ENCODE assay signal across 14 cellular contexts in genomic region chr15:41577863-41578735, GRCh38. TPM values are rescaled to one million over a fixed set of nuclear protein-coding genes. Genes with fewer than 3 reads are reported as not detected.
DNase-seq lines count a peak whose midpoint lies in the region; ATAC-seq and TF ChIP-seq lines count a peak whose summit lies in the region.
"Had no signal": no experiment of that assay in that cellular context is flagged by ENCODE, and none has a peak within 500 bp of the region (broad histone marks: within the 10 kb centered on the region; RNA-seq: fewer than 3 reads in every experiment).

No MANE protein-coding gene starts in this region.

- H3K27me3 ChIP-seq in Panc1 (ENCODE audit: control insufficient read depth, insufficient read depth, low read length) (no peaks in the 10 kb centered on the region), thyroid gland (no peaks in the 10 kb centered on the region), prostate gland (replicated peaks; ENCODE audit: insufficient read depth) (no peaks in the 10 kb centered on the region)

- no TSS peak for BruUV-seq in Panc1 (replicated peaks; lab: Mats Ljungman, UMichigan)

- ATAC-seq in Panc1, result 0 out of 2 replicates have a peak, but pooled peaks have one; percentile 30
- ATAC-seq: activated CD4-positive, alpha-beta T cell treated with anti-CD3 and anti-CD28 coated beads for 36 hours had no signal

- H3K9me3 ChIP-seq in Panc1 (ENCODE audit: control insufficient read depth, insufficient read depth, low read depth, low read length) (no peaks in the 10 kb centered on the region), thyroid gland (no peaks in the 10 kb centered on the region), prostate gland (no peaks in the 10 kb centered on the region)

- H3K4me3 ChIP-seq in Panc1 (ENCODE audit: low read depth in 2 of 2, low read length in 2 of 2) (no peak overlapping the region), thyroid gland (replicated peaks in 1 of 3) (no peak overlapping the region), prostate gland (no peak overlapping the region)

- H3K4me1 ChIP-seq in Panc1 (ENCODE audit: control insufficient read depth, insufficient read depth, low read length) (no peaks in the 10 kb centered on the region), thyroid gland (no peaks in the 10 kb centered on the region), prostate gland (replicated peaks) (no peaks in the 10 kb centered on the region)

- intact Hi-C loops in Panc1 (cut with micrococcal nuclease; ENCODE audit: unreplicated experiment) (no loop called here), head of caudate nucleus (cut with DNase I) (loop anchor here (10.0 kb wide), 1 partner anchor 327 kb away; no protein-coding TSS in a partner anchor), thyroid gland (cut with DNase I) (no loop called here), prostate gland (cut with DNase I) (no loop called here)

- POLR2A ChIA-PET in Panc1 (lab: Charles Lee), result interaction anchor here (0.6 kb wide), 1 partner anchor 9 kb away, joined by 3 read pairs; no protein-coding TSS in a partner anchor

- in situ Hi-C loops in Panc1 (cut with HindIII; ENCODE audit: low pct_unique_long_range_greater_than_20kb, low sequenced_read_pairs), result no loop called here

- H3K36me3 ChIP-seq in Panc1 (ENCODE audit: control insufficient read depth, insufficient read depth, low read length) (no peaks in the 10 kb centered on the region), thyroid gland (no peaks in the 10 kb centered on the region), prostate gland (no peaks in the 10 kb centered on the region)

- DNase-seq in DMS 273 (lab: John Stamatoyannopoulos, UW; ENCODE audit: unreplicated experiment), result peak; percentile 76
- no peak for DNase-seq in Panc1 (ENCODE audit: low read depth, low spot score)
- peak in 40 of 42 donors; percentile 29 to 87 (median 68) for DNase-seq in head of caudate nucleus
- DNase-seq in pons (ENCODE audit: low spot score), result peak; percentile 82
- no peak for DNase-seq in thyroid gland
- no peak for DNase-seq in prostate gland (ENCODE audit: low spot score)
- no peak for DNase-seq in COLO829 (ENCODE audit: low spot score)
- DNase-seq in mucosa of gallbladder (ENCODE audit: low spot score), result no peak
- DNase-seq: activated CD4-positive, alpha-beta T cell treated with anti-CD3 and anti-CD28 coated beads for 36 hours; CD4-positive, CD25-positive, alpha-beta regulatory T cell; erythroblast; NK-92 treated with Interleukin-12 subunit alpha and Interleukin-12 subunit beta, amount 100 ng/mL, for 24 hours; stimulated activated CD4-positive, alpha-beta T cell treated with anti-CD3 and anti-CD28 coated beads, Interleukin-15, amount 100 ng/mL, for 24 hours; SW 1271 had no signal

- CTCF ChIA-PET in Panc1 (lab: Charles Lee), result no interaction called here

- TF ChIP-seq POLR2A in thyroid gland (IDR thresholded peaks at IDR 0.05) (no peak), prostate gland (IDR thresholded peaks at IDR 0.05) (no peak)

- TF ChIP-seq CTCF in Panc1 (IDR thresholded peaks at IDR 0.05) (no peak), thyroid gland (IDR thresholded peaks at IDR 0.05) (no peak), prostate gland (IDR thresholded peaks at IDR 0.05) (no peak)

- H3K27ac ChIP-seq in Panc1 (ENCODE audit: low read length) (no peak overlapping the region), thyroid gland (no peak overlapping the region), prostate gland (no peak overlapping the region)

- 97% methylated on average over 10 to 12 of the region's 12 CpGs for WGBS in thyroid gland, 2 donors
- WGBS in prostate gland, result 97% methylated on average over 12 of the region's 12 CpGs

RNA-seq across cellular contexts. Expression of gene TYRO3, which starts 19.1 kb away (rescaled TPM):
- total RNA-seq in Panc1 (2021; ENCODE audit: unreplicated experiment), result 41.7 TPM
- polyA plus RNA-seq in Panc1 (2012; ENCODE audit: insufficient read length), result 36.7 TPM
- total RNA-seq in thyroid gland, result 1 to 10 TPM; 1.6 to 4.4 (median 3.4) TPM
- 10 to 100 TPM in 1 of 2 donors, 1 to 10 TPM in 1; 5.2 to 99.6 TPM for total RNA-seq in prostate gland
- 9.1 TPM for total RNA-seq in mucosa of gallbladder
- total RNA-seq: CD4-positive, CD25-positive, alpha-beta regulatory T cell had no signal

RNA-seq across cellular contexts. Expression of gene RPAP1, which starts 34.0 kb away (rescaled TPM):
- total RNA-seq in Panc1 (2021; ENCODE audit: unreplicated experiment) (53.5 TPM), thyroid gland (10 to 100 TPM; 11.3 to 31.8 (median 19.0) TPM), prostate gland (10 to 100 TPM; 17.0 to 47.3 TPM), mucosa of gallbladder (38.7 TPM)
- 36.6 TPM for polyA plus RNA-seq in Panc1 (2012; ENCODE audit: insufficient read length)

Comparison
In these comparisons a context has a peak if more than half of its experiments do, and no peak if none do; other contexts are left out.
1. DNase-seq: peak in DMS 273 (single experiment), head of caudate nucleus (40 of 42) and pons (single experiment); none in Panc1 (single experiment), thyroid gland (0 of 2), prostate gland (single experiment), COLO829 (single experiment) and mucosa of gallbladder (single experiment).